Comparison of ENCODE assay signal across 9 cellular contexts in the genomic region with DNA sequence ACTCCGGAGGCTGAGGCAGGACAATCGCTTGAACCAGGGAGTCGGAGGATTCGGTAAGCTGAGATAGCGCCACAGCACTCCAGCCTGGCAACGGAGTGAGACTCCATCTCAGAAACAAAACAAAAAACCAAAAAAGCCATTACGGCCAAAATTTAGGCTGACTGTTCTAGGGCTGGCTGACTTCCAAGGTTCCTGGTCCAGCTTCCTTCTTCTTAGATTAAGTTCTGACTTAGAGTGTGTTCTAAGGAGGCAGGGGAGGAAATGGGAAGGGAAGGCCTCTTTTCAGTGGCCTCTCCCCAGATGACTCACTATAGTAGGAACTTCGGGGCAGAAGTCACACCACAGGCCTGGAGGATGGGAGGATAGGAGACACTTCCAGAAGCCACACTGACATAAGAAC. TPM values are rescaled to one million over a fixed set of nuclear protein-coding genes. Genes with fewer than 3 reads are reported as not detected.
DNase-seq lines count a peak whose midpoint lies in the region; FAIRE-seq and TF ChIP-seq lines count a peak whose summit lies in the region.
"Had no signal": no experiment of that assay in that cellular context is flagged by ENCODE, and none has a peak within 500 bp of the region (broad histone marks: within the 10 kb centered on the region; RNA-seq: fewer than 3 reads in every experiment).

No MANE protein-coding gene starts in this region.

- H3K4me2 ChIP-seq in osteoblast (ENCODE audit: insufficient read depth, low read length), result peak overlapping the region; percentile 38

- FAIRE-seq in RCC 7860 (lab: Jason Lieb, UNC), result peak; percentile 90

- H3K4me3 ChIP-seq in fibroblast of mammary gland (ENCODE audit: control insufficient read depth, low read depth, low read length) (no peak overlapping the region), osteoblast (ENCODE audit: insufficient read depth, low read length) (no peak overlapping the region)
- H3K4me3 ChIP-seq: SJCRH30 had no signal

- no peak overlapping the region for H2AFZ ChIP-seq in osteoblast (ENCODE audit: low read length)

- peaks cover 4% of the 10 kb centered on the region for H3K79me2 ChIP-seq in osteoblast (ENCODE audit: insufficient read depth, low read length)

- H3K9me3 ChIP-seq in osteoblast (ENCODE audit: low read depth, low read length), result no peaks in the 10 kb centered on the region
- H3K9me3 ChIP-seq: SJCRH30 had no signal

- peak overlapping the region; percentile 78 for H3K27ac ChIP-seq in osteoblast (ENCODE audit: low read depth, low read length)
- H3K27ac ChIP-seq: SJCRH30 had no signal

- peaks cover 19% of the 10 kb centered on the region for H3K4me1 ChIP-seq in osteoblast (ENCODE audit: insufficient read depth, low read length)
- H3K4me1 ChIP-seq: SJCRH30 had no signal

- H3K27me3 ChIP-seq in osteoblast (ENCODE audit: insufficient read depth, low read length), result no peaks in the 10 kb centered on the region
- H3K27me3 ChIP-seq: SJCRH30 had no signal

- DNase-seq in AG09319 (ENCODE audit: extremely low read depth, low read depth) (peak; percentile 79), RCC 7860 (ENCODE audit: low spot score) (peak; percentile 88), fibroblast of mammary gland (ENCODE audit: low read depth) (peak; percentile 99), osteoblast (ENCODE audit: insufficient read length, low spot score, missing footprints) (peak; percentile 94), NCI-H1694 treated with DMSO at 0.1 percent for 48 hours (lab: John Stamatoyannopoulos, UW) (no peak), NCI-H2196 treated with DMSO at 0.1 percent for 48 hours (lab: John Stamatoyannopoulos, UW; ENCODE audit: unreplicated experiment) (no peak)
- no peak for DNase-seq in activated CD4-positive, CD25-positive, alpha-beta regulatory T cell (lab: John Stamatoyannopoulos, UW)
- no peak for DNase-seq in stimulated activated CD4-positive, alpha-beta T cell treated with anti-CD3 and anti-CD28 coated beads, Interleukin-1b, Interleukin-23, amount 100 ng/mL, for 48 hours

- TF ChIP-seq CTCF in AG09319 (IDR thresholded peaks at IDR 0.05; ENCODE audit: low read depth, low read length), result no peak
- TF ChIP-seq CTCF in fibroblast of mammary gland (conservative IDR thresholded peaks at IDR 0.05; ENCODE audit: control insufficient read depth, insufficient read depth, low read depth, low read length), result no peak
- no peak for TF ChIP-seq CTCF in osteoblast (IDR thresholded peaks at IDR 0.05; ENCODE audit: extremely low read depth, low read depth, low read length)

- peaks cover 2% of the 10 kb centered on the region for H4K20me1 ChIP-seq in osteoblast (ENCODE audit: insufficient read depth, low read length)

- H3K36me3 ChIP-seq in osteoblast (ENCODE audit: insufficient read depth, low read length), result peaks cover 45% of the 10 kb centered on the region
- H3K36me3 ChIP-seq: SJCRH30 had no signal

RNA-seq across cellular contexts. Expression of gene CLEC18B, which starts 27.7 kb away (rescaled TPM):
- total RNA-seq in osteoblast, result 0.72 and 0.88 TPM in 2 replicates
- total RNA-seq: SJCRH30 had no signal

Comparison
In these comparisons a context has a peak if more than half of its experiments do, and no peak if none do; other contexts are left out.
1. DNase-seq: peak in AG09319 (single experiment), RCC 7860 (single experiment), fibroblast of mammary gland (single experiment) and osteoblast (single experiment); none in NCI-H1694 treated with DMSO at 0.1 percent for 48 hours (single experiment), NCI-H2196 treated with DMSO at 0.1 percent for 48 hours (single experiment), activated CD4-positive, CD25-positive, alpha-beta regulatory T cell (0 of 4) and stimulated activated CD4-positive, alpha-beta T cell treated with anti-CD3 and anti-CD28 coated beads, Interleukin-1b, Interleukin-23, amount 100 ng/mL, for 48 hours (single experiment).